In the genomic region with DNA sequence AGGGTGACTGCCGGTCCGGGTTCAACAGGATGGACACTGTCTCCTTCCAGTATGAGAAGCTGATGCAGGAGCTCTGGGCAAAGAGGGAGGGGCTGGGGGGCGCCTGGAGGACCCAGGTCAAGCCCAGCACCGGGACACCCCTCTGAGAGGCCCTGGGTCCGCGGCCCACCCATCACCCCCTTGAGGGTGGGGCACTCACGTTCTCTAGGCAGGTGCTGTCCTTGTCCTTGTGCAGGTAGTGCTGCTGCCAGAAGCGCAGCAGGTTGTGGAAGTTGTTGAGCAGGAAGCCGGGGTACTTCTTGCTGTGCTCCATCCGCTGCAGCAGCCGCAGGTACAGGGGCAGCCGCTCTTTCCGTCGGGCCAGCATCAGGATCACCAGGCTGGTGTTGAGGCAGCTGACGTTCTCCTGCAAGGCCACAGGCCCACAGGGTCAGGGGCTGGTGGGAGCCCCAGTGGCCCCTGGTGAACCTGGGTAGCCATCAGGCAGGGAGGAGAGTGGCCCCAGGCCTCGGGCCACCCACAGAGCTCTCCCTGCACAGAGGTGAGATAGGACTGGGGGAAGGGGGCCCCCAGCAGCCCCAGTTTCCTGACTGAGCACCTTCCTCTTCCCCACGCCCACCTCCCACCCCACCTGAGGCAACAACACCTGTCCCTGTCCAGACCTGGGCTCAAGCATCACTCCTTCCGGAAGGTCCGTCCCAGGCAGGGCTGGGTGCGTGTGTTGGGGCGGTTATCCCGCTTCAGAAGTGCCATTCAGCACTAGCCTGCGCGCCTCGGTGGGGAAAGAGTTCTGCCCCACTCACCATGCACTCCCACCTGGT, we compare ENCODE assay signal across 1 cellular context.
TF ChIP-seq lines count a peak whose summit lies in the region.

No MANE protein-coding gene starts in this region.

TF ChIP-seq in HEK293, 187 proteins besides CTCF, POLR2A, EP300 and RAD21 (continued from another document):
- TF ChIP-seq, protein P1, sequence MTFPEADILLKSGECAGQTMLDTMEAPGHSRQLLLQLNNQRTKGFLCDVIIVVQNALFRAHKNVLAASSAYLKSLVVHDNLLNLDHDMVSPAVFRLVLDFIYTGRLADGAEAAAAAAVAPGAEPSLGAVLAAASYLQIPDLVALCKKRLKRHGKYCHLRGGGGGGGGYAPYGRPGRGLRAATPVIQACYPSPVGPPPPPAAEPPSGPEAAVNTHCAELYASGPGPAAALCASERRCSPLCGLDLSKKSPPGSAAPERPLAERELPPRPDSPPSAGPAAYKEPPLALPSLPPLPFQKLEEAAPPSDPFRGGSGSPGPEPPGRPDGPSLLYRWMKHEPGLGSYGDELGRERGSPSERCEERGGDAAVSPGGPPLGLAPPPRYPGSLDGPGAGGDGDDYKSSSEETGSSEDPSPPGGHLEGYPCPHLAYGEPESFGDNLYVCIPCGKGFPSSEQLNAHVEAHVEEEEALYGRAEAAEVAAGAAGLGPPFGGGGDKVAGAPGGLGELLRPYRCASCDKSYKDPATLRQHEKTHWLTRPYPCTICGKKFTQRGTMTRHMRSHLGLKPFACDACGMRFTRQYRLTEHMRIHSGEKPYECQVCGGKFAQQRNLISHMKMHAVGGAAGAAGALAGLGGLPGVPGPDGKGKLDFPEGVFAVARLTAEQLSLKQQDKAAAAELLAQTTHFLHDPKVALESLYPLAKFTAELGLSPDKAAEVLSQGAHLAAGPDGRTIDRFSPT (tag by site-specific recombination; IDR thresholded peaks at IDR 0.05): no peak
